ENCODE assay signal across 23 cellular contexts in genomic region chr6:105499928-105500327, GRCh38.
DNase-seq lines count a peak whose midpoint lies in the region; ATAC-seq and TF ChIP-seq lines count a peak whose summit lies in the region.
"Had no signal": no experiment of that assay in that cellular context is flagged by ENCODE, and none has a peak within 500 bp of the region (broad histone marks: within the 10 kb centered on the region; RNA-seq: fewer than 3 reads in every experiment).

No MANE protein-coding gene starts in this region.

- no peak for DNase-seq in SK-N-SH
- peak; percentile 20 for DNase-seq in PC-3
- peak; percentile 35 for DNase-seq in epithelial cell of esophagus (ENCODE audit: low read depth)
- DNase-seq in stimulated activated effector memory CD8-positive, alpha-beta T cell treated with anti-CD3 and anti-CD28 coated beads, Interleukin-12 subunit alpha, Interleukin-12 subunit beta, amount 100 ng/mL, for 72 hours (ENCODE audit: low spot score in 2 of 2), result no peak
- no peak for DNase-seq in NCI-H526 (lab: John Stamatoyannopoulos, UW)
- no peak for DNase-seq in endothelial cell (ENCODE audit: low spot score)
- DNase-seq in hepatocyte (ENCODE audit: low spot score), result no peak
- DNase-seq: 8988T; ACHN; BE2C; Calu3; CD8-positive, alpha-beta memory T cell; DMS79 treated with DMSO at 0.1 percent for 48 hours; H7; KBM-7; MM.1S; NCI-H2029; NCI-H446; SHP77 treated with DMSO at 0.1 percent for 48 hours; SW 1271 had no signal

- H3K79me2 ChIP-seq in SK-N-SH (ENCODE audit: insufficient read depth), result no peaks in the 10 kb centered on the region
- H3K79me2 ChIP-seq in PC-3 (ENCODE audit: low read length), result no peaks in the 10 kb centered on the region
- no peaks in the 10 kb centered on the region for H3K79me2 ChIP-seq in hepatocyte

- no peaks in the 10 kb centered on the region for H3K36me3 ChIP-seq in SK-N-SH (replicated peaks in 1 of 2; ENCODE audit: control insufficient read depth in 1 of 2, insufficient read depth in 2 of 2, low read length in 1 of 2)
- no peaks in the 10 kb centered on the region for H3K36me3 ChIP-seq in PC-3 (ENCODE audit: low read depth, low read length)
- H3K36me3 ChIP-seq in hepatocyte (replicated peaks; ENCODE audit: insufficient read depth, low read depth), result no peaks in the 10 kb centered on the region
- H3K36me3 ChIP-seq: BE2C had no signal

- H3K4me3 ChIP-seq in SK-N-SH (ENCODE audit: low read depth in 2 of 2, low read length in 1 of 2), result no peak overlapping the region
- H3K4me3 ChIP-seq in PC-3 (ENCODE audit: low read length), result no peak overlapping the region
- H3K4me3 ChIP-seq in epithelial cell of esophagus (ENCODE audit: low read length), result no peak overlapping the region
- no peak overlapping the region for H3K4me3 ChIP-seq in hepatocyte

- TF ChIP-seq CTCF in SK-N-SH (IDR thresholded peaks at IDR 0.05), result no peak
- TF ChIP-seq CTCF in PC-3 (conservative IDR thresholded peaks at IDR 0.05; ENCODE audit: low read depth, low read length), result no peak
- no peak for TF ChIP-seq CTCF in epithelial cell of esophagus (IDR thresholded peaks at IDR 0.05; ENCODE audit: insufficient read depth, low read depth, low read length, missing control alignments)
- no peak for TF ChIP-seq CTCF in endothelial cell (IDR thresholded peaks at IDR 0.05; ENCODE audit: unreplicated experiment)
- no peak for TF ChIP-seq CTCF in hepatocyte (IDR thresholded peaks at IDR 0.05; ENCODE audit: poor library complexity)

- CTCF ChIA-PET in SK-N-SH (lab: Yijun Ruan, JAX) (interaction anchor here (1.1 kb wide), 1 partner anchor 723 kb away, joined by 3 read pairs; no protein-coding TSS in a partner anchor), PC-3 (lab: Charles Lee) (no interaction called here)

- H3K4me2 ChIP-seq in SK-N-SH, result no peak overlapping the region
- no peak overlapping the region for H3K4me2 ChIP-seq in PC-3 (ENCODE audit: low read length)
- no peak overlapping the region for H3K4me2 ChIP-seq in hepatocyte

- no peak overlapping the region for H3K27ac ChIP-seq in SK-N-SH (ENCODE audit: low read depth in 2 of 2, low read length in 1 of 2)
- H3K27ac ChIP-seq in PC-3 (ENCODE audit: low read length), result no peak overlapping the region
- no peak overlapping the region for H3K27ac ChIP-seq in hepatocyte
- H3K27ac ChIP-seq: RWPE1 had no signal

- intact Hi-C loops in PC-3 (cut with micrococcal nuclease), result no loop called here

- no peak for TF ChIP-seq EP300 in SK-N-SH (IDR thresholded peaks at IDR 0.05; ENCODE audit: borderline replicate concordance in 1 of 2, low read depth in 1 of 2, low read length in 1 of 2)

- no peak for TF ChIP-seq RAD21 in SK-N-SH (IDR thresholded peaks at IDR 0.05; ENCODE audit: low read length)

- H3K4me1 Mint-ChIP-seq in stimulated activated effector memory CD8-positive, alpha-beta T cell treated with anti-CD3 and anti-CD28 coated beads, Interleukin-12 subunit alpha, Interleukin-12 subunit beta, amount 100 ng/mL, for 72 hours, result peaks cover 11% of the 10 kb centered on the region
- H3K4me1 Mint-ChIP-seq in endothelial cell (ENCODE audit: unreplicated experiment), result peaks cover 4% of the 10 kb centered on the region
- H3K4me1 Mint-ChIP-seq: CD14-positive monocyte; CD8-positive, alpha-beta memory T cell had no signal

- no peak overlapping the region for H3K4me3 Mint-ChIP-seq in stimulated activated effector memory CD8-positive, alpha-beta T cell treated with anti-CD3 and anti-CD28 coated beads, Interleukin-12 subunit alpha, Interleukin-12 subunit beta, amount 100 ng/mL, for 72 hours
- H3K4me3 Mint-ChIP-seq in endothelial cell (ENCODE audit: unreplicated experiment), result no peak overlapping the region
- H3K4me3 Mint-ChIP-seq: CD14-positive monocyte; CD8-positive, alpha-beta memory T cell had no signal

- no TSS peak for BruUV-seq in PC-3 (replicated peaks; lab: Mats Ljungman, UMichigan)

- H3K4me1 ChIP-seq in SK-N-SH (ENCODE audit: control insufficient read depth in 1 of 2, insufficient read depth in 2 of 2, low read depth in 1 of 2, low read length in 1 of 2) (no peaks in the 10 kb centered on the region), PC-3 (ENCODE audit: insufficient read depth, low read length) (no peaks in the 10 kb centered on the region), hepatocyte (ENCODE audit: insufficient read depth) (no peaks in the 10 kb centered on the region)
- H3K4me1 ChIP-seq: BE2C had no signal

- H3K9me3 ChIP-seq in SK-N-SH, result no peaks in the 10 kb centered on the region
- H3K9me3 ChIP-seq in PC-3 (ENCODE audit: low read length), result no peaks in the 10 kb centered on the region
- no peaks in the 10 kb centered on the region for H3K9me3 ChIP-seq in hepatocyte (ENCODE audit: low read depth)
- H3K9me3 ChIP-seq: BE2C had no signal

- H3F3A ChIP-seq in SK-N-SH (replicated peaks; ENCODE audit: insufficient read depth) (no peaks in the 10 kb centered on the region), PC-3 (ENCODE audit: low read length, unreplicated experiment) (no peaks in the 10 kb centered on the region)

- peaks cover 3% of the 10 kb centered on the region for H3K9me3 Mint-ChIP-seq in stimulated activated effector memory CD8-positive, alpha-beta T cell treated with anti-CD3 and anti-CD28 coated beads, Interleukin-12 subunit alpha, Interleukin-12 subunit beta, amount 100 ng/mL, for 72 hours
- H3K9me3 Mint-ChIP-seq in endothelial cell (ENCODE audit: unreplicated experiment), result no peaks in the 10 kb centered on the region
- H3K9me3 Mint-ChIP-seq: CD14-positive monocyte; CD8-positive, alpha-beta memory T cell had no signal

- no peak overlapping the region for H2AFZ ChIP-seq in SK-N-SH (ENCODE audit: low read depth)
- H2AFZ ChIP-seq in PC-3 (ENCODE audit: low read length), result no peak overlapping the region
- H2AFZ ChIP-seq in hepatocyte, result no peak overlapping the region

- H4K20me1 ChIP-seq in SK-N-SH (ENCODE audit: insufficient read depth), result no peaks in the 10 kb centered on the region
- H4K20me1 ChIP-seq in PC-3 (ENCODE audit: low read length), result no peaks in the 10 kb centered on the region
- no peaks in the 10 kb centered on the region for H4K20me1 ChIP-seq in hepatocyte (ENCODE audit: insufficient read depth, poor library complexity, severe bottlenecking)

- no peaks in the 10 kb centered on the region for H3K27me3 Mint-ChIP-seq in endothelial cell (ENCODE audit: unreplicated experiment)
- H3K27me3 Mint-ChIP-seq: CD8-positive, alpha-beta memory T cell had no signal

- WGBS in SK-N-SH (ENCODE audit: low lambda C conversion rate), result 31% methylated on average over 3 of the region's 3 CpGs
- 73% methylated on average over 3 of the region's 3 CpGs for WGBS in hepatocyte (ENCODE audit: low lambda C conversion rate, missing lambda C conversion rate)

- no peak overlapping the region for H3K27ac Mint-ChIP-seq in stimulated activated effector memory CD8-positive, alpha-beta T cell treated with anti-CD3 and anti-CD28 coated beads, Interleukin-12 subunit alpha, Interleukin-12 subunit beta, amount 100 ng/mL, for 72 hours
- no peak overlapping the region for H3K27ac Mint-ChIP-seq in endothelial cell (ENCODE audit: unreplicated experiment)
- H3K27ac Mint-ChIP-seq: CD14-positive monocyte; CD8-positive, alpha-beta memory T cell had no signal

- no peak for ATAC-seq in SK-N-SH treated with all-trans-retinoic acid at 6 μM for 48 hours
- ATAC-seq in PC-3, result peak; percentile 50; the same call in 1 of the 2 replicates
- peak; percentile 61 for ATAC-seq in stimulated activated effector memory CD8-positive, alpha-beta T cell treated with anti-CD3 and anti-CD28 coated beads, Interleukin-12 subunit alpha, Interleukin-12 subunit beta, amount 100 ng/mL, for 72 hours

- H3K9me2 ChIP-seq in SK-N-SH (no peaks in the 10 kb centered on the region), PC-3 (replicated peaks; ENCODE audit: low read length) (no peaks in the 10 kb centered on the region), hepatocyte (replicated peaks; ENCODE audit: insufficient read depth) (no peaks in the 10 kb centered on the region)

- POLR2A ChIA-PET in SK-N-SH (lab: Yijun Ruan, JAX) (no interaction called here), PC-3 (lab: Charles Lee; ENCODE audit: unreplicated experiment) (no interaction called here)

- no peaks in the 10 kb centered on the region for H3K36me3 Mint-ChIP-seq in stimulated activated effector memory CD8-positive, alpha-beta T cell treated with anti-CD3 and anti-CD28 coated beads, Interleukin-12 subunit alpha, Interleukin-12 subunit beta, amount 100 ng/mL, for 72 hours
- H3K36me3 Mint-ChIP-seq in endothelial cell (ENCODE audit: low read depth, unreplicated experiment), result no peaks in the 10 kb centered on the region
- H3K36me3 Mint-ChIP-seq: CD14-positive monocyte; CD8-positive, alpha-beta memory T cell had no signal

- H3K9ac ChIP-seq in SK-N-SH, result no peak overlapping the region
- H3K9ac ChIP-seq in PC-3 (ENCODE audit: low read length), result no peak overlapping the region

- H3K27me3 ChIP-seq in SK-N-SH (ENCODE audit: insufficient read depth) (no peaks in the 10 kb centered on the region), PC-3 (ENCODE audit: low read length) (no peaks in the 10 kb centered on the region), hepatocyte (no peaks in the 10 kb centered on the region)

TF ChIP-seq in SK-N-SH, 30 proteins besides CTCF, POLR2A, EP300 and RAD21:
- 0 out of 2 replicates have a peak, but pooled peaks have one; percentile 5 for TF ChIP-seq TCF12 (IDR thresholded peaks at IDR 0.05)
- TF ChIP-seq IRF3 (IDR thresholded peaks at IDR 0.05; ENCODE audit: low read depth, low read length), result no peak

TF ChIP-seq in SK-N-SH treated with all-trans-retinoic acid at 6 μM for 48 hours, 23 proteins besides CTCF, POLR2A, EP300 and RAD21:
- TF ChIP-seq ZC3H10 (CRISPR knock-in tag; IDR thresholded peaks at IDR 0.05), result no peak
- no peak for TF ChIP-seq CREB5 (CRISPR knock-in tag; IDR thresholded peaks at IDR 0.05; ENCODE audit: low read depth)
- TF ChIP-seq SNAI2 (CRISPR knock-in tag; IDR thresholded peaks at IDR 0.05), result no peak
- TF ChIP-seq GLIS3 (CRISPR knock-in tag; IDR thresholded peaks at IDR 0.05), result no peak

Comparison
In these comparisons a context has a peak if more than half of its experiments do, and no peak if none do; other contexts are left out.
1. DNase-seq: peak in PC-3 (single experiment) and epithelial cell of esophagus (single experiment); none in SK-N-SH (single experiment), stimulated activated effector memory CD8-positive, alpha-beta T cell treated with anti-CD3 and anti-CD28 coated beads, Interleukin-12 subunit alpha, Interleukin-12 subunit beta, amount 100 ng/mL, for 72 hours (0 of 2), NCI-H526 (0 of 2), endothelial cell (single experiment) and hepatocyte (single experiment).